8 cellular contexts compared by ENCODE assay signal in genomic region chr5:14449052-14449661, GRCh38.
DNase-seq lines count a peak whose midpoint lies in the region; ATAC-seq and TF ChIP-seq lines count a peak whose summit lies in the region.

No MANE protein-coding gene starts in this region.

- no peak for TF ChIP-seq EP300 in stomach (IDR thresholded peaks at IDR 0.05)

- ATAC-seq in HG02973 (IDR thresholded peaks at IDR 0.05; ENCODE audit: unreplicated experiment) (no peak), GM18517 (IDR thresholded peaks at IDR 0.05; ENCODE audit: unreplicated experiment) (no peak)

- H3K27ac ChIP-seq in right atrium auricular region (peak overlapping the region; percentile 72 to 75), stomach (peak overlapping the region in 4 of 5 donors; percentile 65 to 76 (median 71))

- H3K27me3 ChIP-seq in right atrium auricular region (no peaks in the 10 kb centered on the region), stomach (no peaks in the 10 kb centered on the region)

- H3K4me3 ChIP-seq in right atrium auricular region (no peak overlapping the region), stomach (no peak overlapping the region)

- no peak for TF ChIP-seq POLR2A in stomach (IDR thresholded peaks at IDR 0.05)

- DNase-seq in HEK293T (ENCODE audit: extremely low spot score) (no peak), amniotic stem cell (lab: John Stamatoyannopoulos, UW) (peak; percentile 24), right atrium auricular region (ENCODE audit: low spot score) (no peak), stomach (no peak), NCI-H510A treated with DMSO at 0.1 percent for 48 hours (lab: John Stamatoyannopoulos, UW) (no peak), HUDEP-2 (lab: John Stamatoyannopoulos, UW; ENCODE audit: unreplicated experiment in 76 of 76) (no peak)

- TF ChIP-seq CTCF in right atrium auricular region (IDR thresholded peaks at IDR 0.05) (no peak), stomach (IDR thresholded peaks at IDR 0.05) (no peak)

- peaks cover 0 to 73% of the 10 kb centered on the region in 2 donors for H3K4me1 ChIP-seq in right atrium auricular region
- H3K4me1 ChIP-seq in stomach, result peaks cover 0 to 72% (median 33%) of the 10 kb centered on the region in 4 donors

- CTCF ChIA-PET in HEK293T (lab: Yijun Ruan, JAX), result no interaction called here

- POLR2A ChIA-PET in HEK293T (lab: Yijun Ruan, JAX), result no interaction called here

- intact Hi-C loops in stomach (cut with DNase I; ENCODE audit: low total_unique reads), result no loop called here

- WGBS in stomach, 5 donors, result 79 to 89% (median 87%) methylated on average over 16 of the region's 16 CpGs

- no peaks in the 10 kb centered on the region for H3K9me3 ChIP-seq in right atrium auricular region
- H3K9me3 ChIP-seq in stomach, result no peaks in the 10 kb centered on the region

- H3K36me3 ChIP-seq in right atrium auricular region (no peaks in the 10 kb centered on the region), stomach (peaks cover 0 to 23% (median 7%) of the 10 kb centered on the region in 4 donors)

TF ChIP-seq in HEK293T, 16 proteins besides CTCF, POLR2A, EP300 and RAD21:
- TF ChIP-seq, protein P1, sequence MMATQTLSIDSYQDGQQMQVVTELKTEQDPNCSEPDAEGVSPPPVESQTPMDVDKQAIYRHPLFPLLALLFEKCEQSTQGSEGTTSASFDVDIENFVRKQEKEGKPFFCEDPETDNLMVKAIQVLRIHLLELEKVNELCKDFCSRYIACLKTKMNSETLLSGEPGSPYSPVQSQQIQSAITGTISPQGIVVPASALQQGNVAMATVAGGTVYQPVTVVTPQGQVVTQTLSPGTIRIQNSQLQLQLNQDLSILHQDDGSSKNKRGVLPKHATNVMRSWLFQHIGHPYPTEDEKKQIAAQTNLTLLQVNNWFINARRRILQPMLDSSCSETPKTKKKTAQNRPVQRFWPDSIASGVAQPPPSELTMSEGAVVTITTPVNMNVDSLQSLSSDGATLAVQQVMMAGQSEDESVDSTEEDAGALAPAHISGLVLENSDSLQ (IDR thresholded peaks at IDR 0.05), result peak; percentile 88
- no peak for TF ChIP-seq BHLHE40 (IDR thresholded peaks at IDR 0.05; ENCODE audit: borderline replicate concordance)
- no peak for TF ChIP-seq LEF1 (IDR thresholded peaks at IDR 0.05; ENCODE audit: borderline replicate concordance)
- TF ChIP-seq NFRKB (IDR thresholded peaks at IDR 0.05), result no peak
- TF ChIP-seq TARDBP (IDR thresholded peaks at IDR 0.05), result no peak
